In genomic region chr12:96194572-96194889, GRCh38 we compare ENCODE assay signal across 8 cellular contexts. TPM values are rescaled to one million over a fixed set of nuclear protein-coding genes. Genes with fewer than 3 reads are reported as not detected.
A peak's percentile ranks its signal among the peaks of the same experiment; 100 is the strongest.
DNase-seq lines count a peak whose midpoint lies in the region; ATAC-seq and TF ChIP-seq lines count a peak whose summit lies in the region.

No MANE protein-coding gene starts in this region.

- intact Hi-C loops in PC-3 (cut with micrococcal nuclease): no loop called here

- no peaks in the 10 kb centered on the region for H4K20me1 ChIP-seq in PC-3 (ENCODE audit: low read length)

- peaks cover 22% of the 10 kb centered on the region for H3F3A ChIP-seq in PC-3 (ENCODE audit: low read length, unreplicated experiment)

- BruUV-seq in PC-3 (replicated peaks; lab: Mats Ljungman, UMichigan): no TSS peak

- no peaks in the 10 kb centered on the region for H3K36me3 ChIP-seq in PC-3 (ENCODE audit: low read depth, low read length)
- no peaks in the 10 kb centered on the region for H3K36me3 ChIP-seq in skeletal muscle tissue (ENCODE audit: control insufficient read depth in 3 of 3, insufficient read depth in 3 of 3, low read length in 3 of 3)

- H3K9ac ChIP-seq in PC-3 (ENCODE audit: low read length) (peak overlapping the region; percentile 79), skeletal muscle tissue (ENCODE audit: low read depth in 1 of 3, low read length in 3 of 3) (peak overlapping the region; percentile 59 to 88 (median 75))

- H3K79me2 ChIP-seq in PC-3 (ENCODE audit: low read length): peaks cover 34% of the 10 kb centered on the region

- H3K27ac ChIP-seq in PC-3 (ENCODE audit: low read length) (peak overlapping the region; percentile 43), skeletal muscle tissue (ENCODE audit: low read depth, low read length) (no peak overlapping the region)

- H3K9me3 ChIP-seq in PC-3 (ENCODE audit: low read length) (no peaks in the 10 kb centered on the region), skeletal muscle tissue (ENCODE audit: control insufficient read depth in 3 of 3, low read length in 3 of 3) (no peaks in the 10 kb centered on the region)

- H3K9me2 ChIP-seq in PC-3 (replicated peaks; ENCODE audit: low read length): no peaks in the 10 kb centered on the region

- H3K4me3 ChIP-seq in AG04449 (ENCODE audit: low read depth, low read length) (peak overlapping the region; percentile 98), PC-3 (ENCODE audit: low read length) (peak overlapping the region; percentile 91), fibroblast of pulmonary artery (replicated peaks; ENCODE audit: low read depth, low read length) (peak overlapping the region; percentile 94), skeletal muscle tissue (ENCODE audit: low read length in 3 of 3) (peak overlapping the region; percentile 64 to 89 (median 76))

- peak overlapping the region; percentile 83 for H3K4me2 ChIP-seq in PC-3 (ENCODE audit: low read length)

- CTCF ChIA-PET in AG04449 (lab: Yijun Ruan, JAX) (interaction anchor here (16.6 kb wide), 1 partner anchor 20 kb away, joined by 177 read pairs; no protein-coding TSS in a partner anchor), PC-3 (lab: Charles Lee) (no interaction called here)

- peaks cover 31% of the 10 kb centered on the region for H3K4me1 ChIP-seq in PC-3 (ENCODE audit: insufficient read depth, low read length)
- H3K4me1 ChIP-seq in skeletal muscle tissue (ENCODE audit: control insufficient read depth in 3 of 3, insufficient read depth in 3 of 3, low read length in 3 of 3): peaks cover 3 to 15% (median 6%) of the 10 kb centered on the region in 3 donors

- POLR2A ChIA-PET in AG04449 (lab: Yijun Ruan, JAX): no interaction called here
- POLR2A ChIA-PET in PC-3 (lab: Charles Lee; ENCODE audit: unreplicated experiment): no interaction called here

- no peak for DNase-seq in AG04449 (ENCODE audit: low read depth, low spot score)
- no peak for DNase-seq in PC-3
- DNase-seq in fibroblast of pulmonary artery (ENCODE audit: low read depth): no peak
- no peak for DNase-seq in NCI-H1105 (lab: John Stamatoyannopoulos, UW)
- no peak for DNase-seq in germinal center (ENCODE audit: low spot score)
- DNase-seq in NCI-H748 (lab: John Stamatoyannopoulos, UW; ENCODE audit: unreplicated experiment): no peak

- no peaks in the 10 kb centered on the region for H3K27me3 ChIP-seq in PC-3 (ENCODE audit: low read length)
- peaks cover 6 to 14% (median 13%) of the 10 kb centered on the region in 3 donors for H3K27me3 ChIP-seq in skeletal muscle tissue (ENCODE audit: control insufficient read depth in 3 of 3, insufficient read depth in 3 of 3, low read length in 3 of 3)

- ATAC-seq in GM21367 (IDR thresholded peaks at IDR 0.05; ENCODE audit: unreplicated experiment): peak; percentile 3
- ATAC-seq in PC-3: no peak

- peak overlapping the region; percentile 81 for H2AFZ ChIP-seq in PC-3 (ENCODE audit: low read length)

- TF ChIP-seq CTCF in AG04449 (IDR thresholded peaks at IDR 0.05; ENCODE audit: insufficient read depth, low read length, missing control alignments) (no peak), PC-3 (conservative IDR thresholded peaks at IDR 0.05; ENCODE audit: low read depth, low read length) (no peak), fibroblast of pulmonary artery (IDR thresholded peaks at IDR 0.05; ENCODE audit: low read length, missing control alignments) (no peak)

RNA-seq across cellular contexts. Expression of gene ELK3, which starts 0.4 kb away (rescaled TPM):
- total RNA-seq in PC-3 (2014; rRNA removed): 16.2 and 16.9 TPM in 2 replicates
- 9.9 TPM for total RNA-seq in skeletal muscle tissue
